29 cellular contexts compared by ENCODE assay signal in the genomic region with DNA sequence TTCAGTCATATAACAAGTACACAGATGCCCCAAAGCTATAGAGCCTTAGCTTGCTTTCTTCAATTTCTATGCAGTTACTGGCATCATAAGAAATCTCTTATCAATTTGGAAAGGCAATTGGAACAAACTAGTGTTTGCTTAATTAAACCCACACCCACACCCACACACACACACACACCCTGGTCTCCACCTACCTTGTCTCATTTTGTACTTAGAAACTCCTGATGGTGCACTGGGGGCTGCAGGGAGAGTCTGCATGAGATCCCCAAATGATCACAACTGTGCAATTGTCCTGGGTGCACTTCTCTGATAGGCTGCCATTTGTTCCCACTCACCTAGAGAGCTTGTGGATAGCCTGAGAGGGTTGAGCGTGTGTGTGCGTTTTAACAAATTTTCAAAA. TPM values are rescaled to one million over a fixed set of nuclear protein-coding genes. Genes with fewer than 3 reads are reported as not detected.
A peak's percentile ranks its signal among the peaks of the same experiment; 100 is the strongest.
DNase-seq lines count a peak whose midpoint lies in the region; ATAC-seq and TF ChIP-seq lines count a peak whose summit lies in the region.
"Had no signal": no experiment of that assay in that cellular context is flagged by ENCODE, and none has a peak within 500 bp of the region (broad histone marks: within the 10 kb centered on the region; RNA-seq: fewer than 3 reads in every experiment).

No MANE protein-coding gene starts in this region.

- peak; percentile 25 for ATAC-seq in mucosa of descending colon
- no peak for ATAC-seq in GM18870 (IDR thresholded peaks at IDR 0.05; ENCODE audit: unreplicated experiment)
- no peak for ATAC-seq in GM21423 (IDR thresholded peaks at IDR 0.05; ENCODE audit: unreplicated experiment)
- ATAC-seq: GM12878, Panc1 had no signal

- no peak overlapping the region for H3K4me3 Mint-ChIP-seq in activated T-helper 2 cell treated with anti-CD3 and anti-CD28 coated beads, Interferon-gamma antibody, Interleukin-2, Interleukin-4, amounts not matched to agents 10 μg/mL and 5 μg/mL and 100 μg/mL, durations not matched to agents 14 hours and 24 hours and 36 hours (ENCODE audit: low read depth)
- H3K4me3 Mint-ChIP-seq in activated CD4-positive, alpha-beta T cell treated with anti-CD3 and anti-CD28 coated beads, Interleukin-2, amount 10 ng/mL, durations not matched to agents 7 days and 5 days = no peak overlapping the region
- H3K4me3 Mint-ChIP-seq: CD14-positive monocyte; CD8-positive, alpha-beta memory T cell had no signal

- H3K9me3 ChIP-seq in mucosa of descending colon = no peaks in the 10 kb centered on the region
- H3K9me3 ChIP-seq: BE2C had no signal

- POLR2A ChIA-PET in activated CD4-positive, alpha-beta T cell treated with anti-CD3 and anti-CD28 coated beads, Interleukin-2, amount 10 ng/mL, durations not matched to agents 7 days and 5 days (lab: Charles Lee) = no interaction called here

- no peaks in the 10 kb centered on the region for H3K9me3 Mint-ChIP-seq in activated T-helper 2 cell treated with anti-CD3 and anti-CD28 coated beads, Interferon-gamma antibody, Interleukin-2, Interleukin-4, amounts not matched to agents 10 μg/mL and 5 μg/mL and 100 μg/mL, durations not matched to agents 14 hours and 24 hours and 36 hours
- H3K9me3 Mint-ChIP-seq in activated CD4-positive, alpha-beta T cell treated with anti-CD3 and anti-CD28 coated beads, Interleukin-2, amount 10 ng/mL, durations not matched to agents 7 days and 5 days = no peaks in the 10 kb centered on the region
- H3K9me3 Mint-ChIP-seq: CD14-positive monocyte; CD8-positive, alpha-beta memory T cell had no signal

- no peaks in the 10 kb centered on the region for H3K36me3 ChIP-seq in mucosa of descending colon (ENCODE audit: low read depth)
- H3K36me3 ChIP-seq: BE2C had no signal

- no peak overlapping the region for H3K4me3 ChIP-seq in mucosa of descending colon
- H3K4me3 ChIP-seq: GM12878, SK-N-MC had no signal

- H3K4me1 Mint-ChIP-seq in activated T-helper 2 cell treated with anti-CD3 and anti-CD28 coated beads, Interferon-gamma antibody, Interleukin-2, Interleukin-4, amounts not matched to agents 10 μg/mL and 5 μg/mL and 100 μg/mL, durations not matched to agents 14 hours and 24 hours and 36 hours (ENCODE audit: low read depth) = peaks cover 17% of the 10 kb centered on the region
- H3K4me1 Mint-ChIP-seq in activated CD4-positive, alpha-beta T cell treated with anti-CD3 and anti-CD28 coated beads, Interleukin-2, amount 10 ng/mL, durations not matched to agents 7 days and 5 days = no peaks in the 10 kb centered on the region
- H3K4me1 Mint-ChIP-seq: CD14-positive monocyte; CD8-positive, alpha-beta memory T cell had no signal

- no peak for TF ChIP-seq CTCF in mucosa of descending colon (IDR thresholded peaks at IDR 0.05)

- H3K36me3 Mint-ChIP-seq in activated T-helper 2 cell treated with anti-CD3 and anti-CD28 coated beads, Interferon-gamma antibody, Interleukin-2, Interleukin-4, amounts not matched to agents 10 μg/mL and 5 μg/mL and 100 μg/mL, durations not matched to agents 14 hours and 24 hours and 36 hours (ENCODE audit: low read depth) = no peaks in the 10 kb centered on the region
- no peaks in the 10 kb centered on the region for H3K36me3 Mint-ChIP-seq in activated CD4-positive, alpha-beta T cell treated with anti-CD3 and anti-CD28 coated beads, Interleukin-2, amount 10 ng/mL, durations not matched to agents 7 days and 5 days (ENCODE audit: low read depth)
- H3K36me3 Mint-ChIP-seq: CD14-positive monocyte; CD8-positive, alpha-beta memory T cell had no signal

- H3K27me3 Mint-ChIP-seq in activated T-helper 2 cell treated with anti-CD3 and anti-CD28 coated beads, Interferon-gamma antibody, Interleukin-2, Interleukin-4, amounts not matched to agents 10 μg/mL and 5 μg/mL and 100 μg/mL, durations not matched to agents 14 hours and 24 hours and 36 hours (ENCODE audit: low read depth) = peaks cover 2% of the 10 kb centered on the region
- H3K27me3 Mint-ChIP-seq in activated CD4-positive, alpha-beta T cell treated with anti-CD3 and anti-CD28 coated beads, Interleukin-2, amount 10 ng/mL, durations not matched to agents 7 days and 5 days = peaks cover 15% of the 10 kb centered on the region

- intact Hi-C loops in activated T-helper 2 cell treated with anti-CD3 and anti-CD28 coated beads, Interferon-gamma antibody, Interleukin-2, Interleukin-4, amounts not matched to agents 10 μg/mL and 5 μg/mL and 100 μg/mL, durations not matched to agents 14 hours and 24 hours and 36 hours (cut with micrococcal nuclease) = loop anchor here (10.0 kb wide), 1 partner anchor 48 kb away; no protein-coding TSS in a partner anchor
- intact Hi-C loops in mucosa of descending colon (cut with DNase I, micrococcal nuclease) = no loop called here

- DNase-seq in NCI-H2227 treated with DMSO at 0.1 percent for 48 hours (lab: John Stamatoyannopoulos, UW) (peak; percentile 19), NCI-H2227 (lab: John Stamatoyannopoulos, UW; ENCODE audit: unreplicated experiment) (no peak), DMS79 (lab: John Stamatoyannopoulos, UW) (peak; percentile 74), mucosa of descending colon (no peak)
- no peak for DNase-seq in activated T-helper 2 cell treated with anti-CD3 and anti-CD28 coated beads, Interferon-gamma antibody, Interleukin-2, Interleukin-4, amounts not matched to agents 10 μg/mL and 5 μg/mL and 100 μg/mL, durations not matched to agents 14 hours and 24 hours and 36 hours (ENCODE audit: low spot score)
- DNase-seq in activated CD4-positive, alpha-beta T cell treated with anti-CD3 and anti-CD28 coated beads, Interleukin-2, amount 10 ng/mL, durations not matched to agents 7 days and 5 days = no peak
- DNase-seq: 8988T; ACHN; BE2C; CD8-positive, alpha-beta memory T cell; GDM1; KBM-7; MV-4-11; NCI-H1105; NCI-H1436 treated with DMSO at 0.1 percent for 48 hours; NCI-H187 treated with DMSO at 0.1 percent for 48 hours; NCI-H2171 treated with DMSO at 0.1 percent for 48 hours; NCI-H446; NCI-H524 treated with DMSO at 0.1 percent for 48 hours; SIG-M5 had no signal

- CTCF ChIA-PET in activated CD4-positive, alpha-beta T cell treated with anti-CD3 and anti-CD28 coated beads, Interleukin-2, amount 10 ng/mL, durations not matched to agents 7 days and 5 days (lab: Charles Lee) = no interaction called here

- no peaks in the 10 kb centered on the region for H3K4me1 ChIP-seq in mucosa of descending colon (ENCODE audit: low read depth)
- H3K4me1 ChIP-seq: BE2C had no signal

- peak overlapping the region; percentile 2 for H3K27ac Mint-ChIP-seq in activated T-helper 2 cell treated with anti-CD3 and anti-CD28 coated beads, Interferon-gamma antibody, Interleukin-2, Interleukin-4, amounts not matched to agents 10 μg/mL and 5 μg/mL and 100 μg/mL, durations not matched to agents 14 hours and 24 hours and 36 hours
- no peak overlapping the region for H3K27ac Mint-ChIP-seq in activated CD4-positive, alpha-beta T cell treated with anti-CD3 and anti-CD28 coated beads, Interleukin-2, amount 10 ng/mL, durations not matched to agents 7 days and 5 days
- H3K27ac Mint-ChIP-seq: CD14-positive monocyte; CD8-positive, alpha-beta memory T cell had no signal

RNA-seq across cellular contexts. Expression of gene PTCSC3, which starts 40.5 kb away (rescaled TPM):
- total RNA-seq in activated T-helper 2 cell treated with anti-CD3 and anti-CD28 coated beads, Interferon-gamma antibody, Interleukin-2, Interleukin-4, amounts not matched to agents 10 μg/mL and 5 μg/mL and 100 μg/mL, durations not matched to agents 14 hours and 24 hours and 36 hours = not detected in 2 replicates
- total RNA-seq in mucosa of descending colon = not detected
- total RNA-seq in activated CD4-positive, alpha-beta T cell treated with anti-CD3 and anti-CD28 coated beads, Interleukin-2, amount 10 ng/mL, durations not matched to agents 7 days and 5 days = not detected
- total RNA-seq: CD8-positive, alpha-beta memory T cell; GM12878; LHCN-M2; MCF 10A; OCI-LY7 had no signal

Comparison
In these comparisons a context has a peak if more than half of its experiments do, and no peak if none do; other contexts are left out.
1. DNase-seq: peak in NCI-H2227 treated with DMSO at 0.1 percent for 48 hours (single experiment) and DMS79 (single experiment); none in NCI-H2227 (single experiment), activated T-helper 2 cell treated with anti-CD3 and anti-CD28 coated beads, Interferon-gamma antibody, Interleukin-2, Interleukin-4, amounts not matched to agents 10 μg/mL and 5 μg/mL and 100 μg/mL, durations not matched to agents 14 hours and 24 hours and 36 hours (single experiment), mucosa of descending colon (0 of 3) and activated CD4-positive, alpha-beta T cell treated with anti-CD3 and anti-CD28 coated beads, Interleukin-2, amount 10 ng/mL, durations not matched to agents 7 days and 5 days (single experiment).